20 cellular contexts compared by ENCODE assay signal in the genomic region with DNA sequence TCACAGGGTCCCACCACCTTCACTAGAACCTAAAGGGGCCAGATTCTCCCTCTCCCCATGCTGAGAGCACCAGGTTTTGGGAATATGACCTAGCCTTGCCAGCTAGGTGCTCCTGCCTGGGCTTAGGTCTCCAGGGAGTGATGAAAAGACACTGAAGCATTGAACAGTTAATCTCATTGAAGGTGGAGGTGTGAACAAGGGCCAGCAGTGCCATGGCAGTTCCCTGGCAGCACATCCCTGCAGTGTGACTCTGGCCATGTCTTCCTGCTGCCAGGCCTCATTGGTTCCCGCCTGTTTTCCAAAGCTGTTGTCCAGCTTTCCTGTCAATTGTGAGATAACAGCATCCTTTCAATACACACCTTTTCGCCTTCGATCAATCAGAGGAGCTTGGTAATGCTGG.
"Had no signal": no experiment of that assay in that cellular context is flagged by ENCODE, and none has a peak within 500 bp of the region (broad histone marks: within the 10 kb centered on the region; RNA-seq: fewer than 3 reads in every experiment).

No MANE protein-coding gene starts in this region.

- H3K9me3 ChIP-seq: body of pancreas, colonic mucosa, lower lobe of right lung, sigmoid colon, transverse colon, vagina had no signal

- H3K27ac ChIP-seq: body of pancreas, colonic mucosa, epithelial cell of prostate, lower lobe of right lung, sigmoid colon, transverse colon had no signal

- DNase-seq: activated B cell treated with CpG ODN at 0.5 μM for 24 hours; activated CD4-positive, alpha-beta T cell treated with anti-CD3 and anti-CD28 coated beads for 36 hours; activated CD4-positive, alpha-beta T cell treated with anti-CD3 and anti-CD28 coated beads, Interleukin-2, amount 50 U/mL, for 4 hours; activated effector memory CD4-positive, alpha-beta T cell treated with anti-CD3 and anti-CD28 coated beads, Interleukin-2, amount 50 U/mL, for 16 hours; activated naive CD4-positive, alpha-beta T cell treated with anti-CD3 and anti-CD28 coated beads, Interleukin-2, amount 50 U/mL, for 16 hours; activated T-cell treated with anti-CD3 and anti-CD28 coated beads, Interleukin-2, amount 50 U/mL, for 72 hours; body of pancreas; colonic mucosa; endodermal cell; lower lobe of right lung; naive B cell; occipital lobe; sigmoid colon; stimulated activated CD4-positive, alpha-beta T cell treated with anti-CD3 and anti-CD28 coated beads, Interleukin-2, amount 100 ng/mL, for 48 hours; stimulated activated CD8-positive, alpha-beta memory T cell treated with anti-CD3 and anti-CD28 coated beads, Interleukin-4, amount 100 ng/mL, for 48 hours; stimulated activated naive B cell treated with anti-CD40 and anti-IgM and Interleukin-4, amounts not matched to agents 10 μg/mL and 1 μg/mL and 100 μg/mL, for 72 hours; T1000; transverse colon had no signal

- H3K4me1 ChIP-seq: colonic mucosa had no signal

- H3K4me3 ChIP-seq: body of pancreas, colonic mucosa, lower lobe of right lung, sigmoid colon, transverse colon had no signal

- ATAC-seq: activated CD4-positive, alpha-beta T cell treated with anti-CD3 and anti-CD28 coated beads for 36 hours; activated T-cell treated with anti-CD3 and anti-CD28 coated beads, Interleukin-2, amount 50 U/mL, for 72 hours; lower lobe of right lung; stimulated activated naive B cell treated with anti-CD40 and anti-IgM and Interleukin-4, amounts not matched to agents 10 μg/mL and 1 μg/mL and 100 μg/mL, for 72 hours had no signal

- H3K27me3 ChIP-seq: body of pancreas, colonic mucosa, sigmoid colon, transverse colon, vagina had no signal

- H3K36me3 ChIP-seq: colonic mucosa, lower lobe of right lung, sigmoid colon, transverse colon, vagina had no signal
